Comparison of ENCODE assay signal across 8 cellular contexts in genomic region chr3:195117978-195118581, GRCh38.
A peak's percentile ranks its signal among the peaks of the same experiment; 100 is the strongest.
DNase-seq lines count a peak whose midpoint lies in the region; ATAC-seq, FAIRE-seq and TF ChIP-seq lines count a peak whose summit lies in the region.

No MANE protein-coding gene starts in this region.

- H4K20me1 ChIP-seq in H1 (replicated peaks in 1 of 2; ENCODE audit: control insufficient read depth in 1 of 2, insufficient read depth in 2 of 2, low read length in 2 of 2) (peaks cover 0 to 4% of the 10 kb centered on the region in 2 experiments), neural progenitor cell (ENCODE audit: low read depth) (peaks cover 78% of the 10 kb centered on the region)

- 0 out of 4 replicates have a peak, but pooled peaks have one; percentile 3 to 4 for TF ChIP-seq RAD21 in H1 (IDR thresholded peaks at IDR 0.05 in 1 of 2, conservative IDR thresholded peaks at IDR 0.05 in 1 of 2; ENCODE audit: low read depth in 2 of 2, low read length in 2 of 2)

- H2BK15ac ChIP-seq in H1 (ENCODE audit: low read length), result peak overlapping the region; percentile 65; the same call in 1 of the 2 replicates

- H3K27ac ChIP-seq in H1 (ENCODE audit: low read depth, low read length) (no peak overlapping the region), neural progenitor cell (no peak overlapping the region)

- no peak overlapping the region for H3K4me3 Mint-ChIP-seq in neural progenitor cell
- no peak overlapping the region for H3K4me3 Mint-ChIP-seq in activated CD8-positive, alpha-beta memory T cell treated with anti-CD3 and anti-CD28 coated beads, Interleukin-2, amount 10 ng/mL, durations not matched to agents 7 days and 5 days

- no peaks in the 10 kb centered on the region for H3K36me3 Mint-ChIP-seq in neural progenitor cell
- H3K36me3 Mint-ChIP-seq in activated CD8-positive, alpha-beta memory T cell treated with anti-CD3 and anti-CD28 coated beads, Interleukin-2, amount 10 ng/mL, durations not matched to agents 7 days and 5 days, result no peaks in the 10 kb centered on the region

- H4K91ac ChIP-seq in H1 (replicated peaks; ENCODE audit: insufficient read length, low read length), result peak overlapping the region; percentile 63

- no peak overlapping the region for H3K56ac ChIP-seq in H1 (replicated peaks; ENCODE audit: insufficient read length, low read depth, low read length)

- H3K27me3 Mint-ChIP-seq in neural progenitor cell (ENCODE audit: insufficient read depth, low read depth), result peaks cover 7% of the 10 kb centered on the region
- H3K27me3 Mint-ChIP-seq in activated CD8-positive, alpha-beta memory T cell treated with anti-CD3 and anti-CD28 coated beads, Interleukin-2, amount 10 ng/mL, durations not matched to agents 7 days and 5 days, result no peaks in the 10 kb centered on the region

- H3K27me3 ChIP-seq in H1 (replicated peaks in 1 of 4; ENCODE audit: control insufficient read depth in 3 of 4, extremely low read depth in 1 of 4, insufficient read depth in 3 of 4, low read length in 3 of 4), result no peaks in the 10 kb centered on the region
- no peaks in the 10 kb centered on the region for H3K27me3 ChIP-seq in neural progenitor cell

- FAIRE-seq in H1 (lab: Jason Lieb, UNC), result no peak

- H2AK5ac ChIP-seq in H1 (ENCODE audit: low read depth, low read length), result peak overlapping the region; percentile 40; the same call in 1 of the 2 replicates

- H3K9me3 ChIP-seq in H1 (ENCODE audit: insufficient read depth in 2 of 2, low read depth in 1 of 2, low read length in 1 of 2) (no peaks in the 10 kb centered on the region), neural progenitor cell (ENCODE audit: low read depth) (no peaks in the 10 kb centered on the region)

- CTCF ChIA-PET in H1 (lab: Charles Lee; ENCODE audit: partially characterized antibody), result interaction anchor here (0.8 to 5.3 kb wide), 8 partner anchors 11 to 447 kb away, joined by 3 to 31 read pairs (median 6); partner anchors contain the start of gene LSG1
- CTCF ChIA-PET in activated CD8-positive, alpha-beta memory T cell treated with anti-CD3 and anti-CD28 coated beads, Interleukin-2, amount 10 ng/mL, durations not matched to agents 7 days and 5 days (lab: Charles Lee), result interaction anchor here (1.4 kb wide), 1 partner anchor 11 kb away, joined by 4 read pairs; no protein-coding TSS in a partner anchor

- no peak overlapping the region for H3K23ac ChIP-seq in H1 (ENCODE audit: insufficient read length)

- H3K14ac ChIP-seq in H1 (ENCODE audit: insufficient read length), result no peak overlapping the region

- TF ChIP-seq CTCF in GM12872 (IDR thresholded peaks at IDR 0.05; ENCODE audit: insufficient read depth, low read depth, low read length) (peak; percentile 39; the same call in 1 of the 3 replicates), H1 (IDR thresholded peaks at IDR 0.05; ENCODE audit: control extremely low read depth in 1 of 3, insufficient read depth in 1 of 3, low read depth in 1 of 3, low read length in 3 of 3) (peak in 1 of 3 experiments; percentile 36; a peak in 1 of 4 replicates), neural progenitor cell (IDR thresholded peaks at IDR 0.05) (peak; percentile 31)

- no peaks in the 10 kb centered on the region for H3K23me2 ChIP-seq in H1 (ENCODE audit: low read depth, low read length)

- H3K79me2 ChIP-seq in H1 (ENCODE audit: control insufficient read depth in 1 of 2, insufficient read depth in 2 of 2, low read length in 2 of 2), result peaks cover 0 to 17% of the 10 kb centered on the region in 2 experiments; a peak in 1 of 4 replicates
- peaks cover 3% of the 10 kb centered on the region for H3K79me2 ChIP-seq in neural progenitor cell (ENCODE audit: low read depth)

- peak; percentile 53 for DNase-seq in NCI-H226
- DNase-seq in H1 (ENCODE audit: low read depth in 1 of 2, low spot score in 2 of 2), result no peak
- DNase-seq in neural progenitor cell (ENCODE audit: low spot score), result no peak
- DNase-seq in ACHN, result no peak
- DNase-seq in activated T-cell treated with anti-CD3 and anti-CD28 coated beads, Interleukin-2, amount 50 U/mL, for 48 hours, result no peak
- DNase-seq in activated CD8-positive, alpha-beta memory T cell treated with anti-CD3 and anti-CD28 coated beads, Interleukin-2, amount 10 ng/mL, durations not matched to agents 7 days and 5 days, result no peak
- DNase-seq in NCI-H524 treated with DMSO at 0.1 percent for 48 hours (lab: John Stamatoyannopoulos, UW), result no peak

- H3K4me3 ChIP-seq in H1 (ENCODE audit: extremely low read depth in 1 of 4, insufficient read depth in 2 of 4, low read depth in 3 of 4, low read length in 4 of 4) (no peak overlapping the region), neural progenitor cell (no peak overlapping the region)

- H3K27ac Mint-ChIP-seq in neural progenitor cell, result peak overlapping the region; percentile 68
- H3K27ac Mint-ChIP-seq in activated CD8-positive, alpha-beta memory T cell treated with anti-CD3 and anti-CD28 coated beads, Interleukin-2, amount 10 ng/mL, durations not matched to agents 7 days and 5 days, result no peak overlapping the region

- H3K9ac ChIP-seq in H1 (replicated peaks in 1 of 4; ENCODE audit: extremely low read depth in 1 of 4, low read depth in 3 of 4, low read length in 3 of 4) (no peak overlapping the region), neural progenitor cell (no peak overlapping the region)

- no peak overlapping the region for H3K4ac ChIP-seq in H1 (replicated peaks; ENCODE audit: insufficient read length, low read depth, low read length)

- H2BK120ac ChIP-seq in H1 (replicated peaks; ENCODE audit: low read depth, low read length), result no peak overlapping the region

- no peak overlapping the region for H2BK5ac ChIP-seq in H1 (ENCODE audit: low read depth, low read length)

- H3K4me1 Mint-ChIP-seq in neural progenitor cell, result peaks cover 48% of the 10 kb centered on the region
- no peaks in the 10 kb centered on the region for H3K4me1 Mint-ChIP-seq in activated CD8-positive, alpha-beta memory T cell treated with anti-CD3 and anti-CD28 coated beads, Interleukin-2, amount 10 ng/mL, durations not matched to agents 7 days and 5 days

- no peak for ATAC-seq in activated CD8-positive, alpha-beta memory T cell treated with anti-CD3 and anti-CD28 coated beads, Interleukin-2, amount 10 ng/mL, durations not matched to agents 7 days and 5 days

- H3K36me3 ChIP-seq in H1 (ENCODE audit: control insufficient read depth in 2 of 4, insufficient read depth in 4 of 4, low read length in 3 of 4) (no peaks in the 10 kb centered on the region), neural progenitor cell (no peaks in the 10 kb centered on the region)

- 74% methylated on average over 10 of the region's 10 CpGs; no CpG with 5 or more reads in 1 of the 2 experiments for WGBS in H1 (ENCODE audit: extremely low coverage in 1 of 2, insufficient coverage in 1 of 2, insufficient read length in 1 of 2, insufficient replicate concordance in 2 of 2, low coverage in 1 of 2, low lambda C conversion rate in 2 of 2, missing lambda C conversion rate in 1 of 2), 2 experiments

- peaks cover 9 to 21% (median 13%) of the 10 kb centered on the region in 4 experiments for H3K4me1 ChIP-seq in H1 (replicated peaks in 1 of 4; ENCODE audit: control insufficient read depth in 3 of 4, insufficient read depth in 4 of 4, low read length in 3 of 4)
- H3K4me1 ChIP-seq in neural progenitor cell, result peaks cover 15% of the 10 kb centered on the region

- no peak for TF ChIP-seq POLR2A in H1 (IDR thresholded peaks at IDR 0.05; ENCODE audit: control extremely low read depth in 1 of 2, low read depth in 2 of 2, low read length in 2 of 2)

- POLR2A ChIA-PET in H1 (lab: Charles Lee; ENCODE audit: partially characterized antibody), result interaction anchor here (1.1 kb wide), 1 partner anchor 83 kb away, joined by 3 read pairs; no protein-coding TSS in a partner anchor

- no peak overlapping the region for H4K5ac ChIP-seq in H1 (ENCODE audit: insufficient read length, low read depth, low read length)

- in situ Hi-C loops in ACHN (cut with HindIII; ENCODE audit: low pct_ligation_motif_present, low pct_unique_long_range_greater_than_20kb, low sequenced_read_pairs), result no loop called here

- H2AFZ ChIP-seq in H1 (ENCODE audit: low read length) (no peak overlapping the region), neural progenitor cell (replicated peaks) (no peak overlapping the region)

- no peak overlapping the region for H3K18ac ChIP-seq in H1 (ENCODE audit: extremely low read depth, low read length)

- H3K79me1 ChIP-seq in H1 (ENCODE audit: low read depth, low read length), result peaks cover 2% of the 10 kb centered on the region; the same call in 1 of the 2 replicates

- peak overlapping the region; percentile 97 for H2BK12ac ChIP-seq in H1 (ENCODE audit: low read depth, low read length)

- H4K8ac ChIP-seq in H1 (ENCODE audit: extremely low read depth, insufficient read depth, low read length), result no peak overlapping the region

- TF ChIP-seq EP300 in H1 (IDR thresholded peaks at IDR 0.05; ENCODE audit: borderline replicate concordance in 1 of 2, low read depth in 2 of 2, low read length in 2 of 2), result no peak

- peak overlapping the region; percentile 67; the same call in 1 of the 2 replicates for H2BK20ac ChIP-seq in H1 (ENCODE audit: low read length)

- peaks cover 8% of the 10 kb centered on the region for H3F3A ChIP-seq in neural progenitor cell (ENCODE audit: low read depth)

- H3K4me2 ChIP-seq in H1 (ENCODE audit: insufficient read depth in 1 of 2, low read depth in 2 of 2, low read length in 2 of 2), result no peak overlapping the region
- no peak overlapping the region for H3K4me2 ChIP-seq in neural progenitor cell

- H3K9me3 Mint-ChIP-seq in neural progenitor cell, result no peaks in the 10 kb centered on the region
- no peaks in the 10 kb centered on the region for H3K9me3 Mint-ChIP-seq in activated CD8-positive, alpha-beta memory T cell treated with anti-CD3 and anti-CD28 coated beads, Interleukin-2, amount 10 ng/mL, durations not matched to agents 7 days and 5 days (ENCODE audit: low read depth)

TF ChIP-seq in H1, 55 proteins besides CTCF, POLR2A, EP300 and RAD21:
- no peak for TF ChIP-seq RXRA (IDR thresholded peaks at IDR 0.05; ENCODE audit: insufficient read depth, low read depth, low read length)
